20 cellular contexts compared by ENCODE assay signal in the genomic region with DNA sequence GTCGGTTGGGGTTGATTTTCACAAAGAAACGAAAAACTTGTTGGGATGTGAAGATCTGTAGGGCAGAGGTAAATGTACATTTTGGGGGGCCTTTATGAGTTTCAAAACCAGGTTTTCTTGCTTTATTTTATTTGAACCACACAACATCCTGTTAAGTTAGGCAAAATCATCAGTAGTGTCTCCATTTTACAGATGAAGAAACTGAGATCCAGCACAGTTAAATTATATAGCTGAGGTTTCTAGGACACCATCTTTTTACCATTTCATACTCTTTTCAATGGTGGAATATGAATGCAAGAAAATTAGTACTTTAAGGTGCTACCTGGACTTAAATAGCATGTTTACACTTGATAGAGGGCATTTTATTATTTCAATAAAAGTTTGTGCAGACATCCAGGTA.
DNase-seq lines count a peak whose midpoint lies in the region; ATAC-seq and TF ChIP-seq lines count a peak whose summit lies in the region.
"Had no signal": no experiment of that assay in that cellular context is flagged by ENCODE, and none has a peak within 500 bp of the region (broad histone marks: within the 10 kb centered on the region; RNA-seq: fewer than 3 reads in every experiment).

No MANE protein-coding gene starts in this region.

- intact Hi-C loops in posterior cingulate gyrus (cut with DNase I): loop anchor here (5.0 to 10.0 kb wide), 2 partner anchors 188 to 215 kb away; a partner anchor contains a TSS

- H3K27ac ChIP-seq in caudate nucleus (ENCODE audit: low read depth, low read length): peak overlapping the region; percentile 84

- no peaks in the 10 kb centered on the region for H3K36me3 Mint-ChIP-seq in activated T-cell treated with anti-CD3 and anti-CD28 coated beads, Interleukin-2, amount 50 U/mL, for 72 hours (ENCODE audit: insufficient read depth in 2 of 2)
- no peaks in the 10 kb centered on the region for H3K36me3 Mint-ChIP-seq in WTC11
- H3K36me3 Mint-ChIP-seq in stimulated activated effector memory CD8-positive, alpha-beta T cell treated with anti-CD3 and anti-CD28 coated beads, Interleukin-12 subunit alpha, Interleukin-12 subunit beta, amount 100 ng/mL, for 72 hours: no peaks in the 10 kb centered on the region

- no peak for ATAC-seq in activated T-cell treated with anti-CD3 and anti-CD28 coated beads, Interleukin-2, amount 50 U/mL, for 72 hours (replicated peaks in 1 of 2)
- ATAC-seq in WTC11: no peak
- ATAC-seq in stimulated activated effector memory CD8-positive, alpha-beta T cell treated with anti-CD3 and anti-CD28 coated beads, Interleukin-12 subunit alpha, Interleukin-12 subunit beta, amount 100 ng/mL, for 72 hours: no peak
- ATAC-seq: HCT116, Right ventricle myocardium inferior had no signal

- POLR2A ChIA-PET in WTC11 (lab: Charles Lee): no interaction called here

- H3K4me3 Mint-ChIP-seq in activated T-cell treated with anti-CD3 and anti-CD28 coated beads, Interleukin-2, amount 50 U/mL, for 72 hours: peak overlapping the region; percentile 7 to 44
- H3K4me3 Mint-ChIP-seq in WTC11: no peak overlapping the region
- H3K4me3 Mint-ChIP-seq in stimulated activated effector memory CD8-positive, alpha-beta T cell treated with anti-CD3 and anti-CD28 coated beads, Interleukin-12 subunit alpha, Interleukin-12 subunit beta, amount 100 ng/mL, for 72 hours: peak overlapping the region; percentile 33
- H3K4me3 Mint-ChIP-seq: B cell, CD14-positive monocyte had no signal

- no peaks in the 10 kb centered on the region for H3K9me3 Mint-ChIP-seq in activated T-cell treated with anti-CD3 and anti-CD28 coated beads, Interleukin-2, amount 50 U/mL, for 72 hours
- no peaks in the 10 kb centered on the region for H3K9me3 Mint-ChIP-seq in WTC11
- H3K9me3 Mint-ChIP-seq in stimulated activated effector memory CD8-positive, alpha-beta T cell treated with anti-CD3 and anti-CD28 coated beads, Interleukin-12 subunit alpha, Interleukin-12 subunit beta, amount 100 ng/mL, for 72 hours: no peaks in the 10 kb centered on the region
- H3K9me3 Mint-ChIP-seq: CD14-positive monocyte had no signal

- H3K27me3 Mint-ChIP-seq in activated T-cell treated with anti-CD3 and anti-CD28 coated beads, Interleukin-2, amount 50 U/mL, for 72 hours (ENCODE audit: low read depth): peaks cover 17% of the 10 kb centered on the region
- no peaks in the 10 kb centered on the region for H3K27me3 Mint-ChIP-seq in WTC11 (ENCODE audit: low read depth)

- no peak for TF ChIP-seq CTCF in WTC11 (IDR thresholded peaks at IDR 0.05)

- CTCF ChIA-PET in WTC11 (lab: Charles Lee): interaction anchor here (0.7 kb wide), 1 partner anchor 9 kb away, joined by 3 read pairs; no protein-coding TSS in a partner anchor

- peaks cover 45% of the 10 kb centered on the region for H3K4me1 Mint-ChIP-seq in activated T-cell treated with anti-CD3 and anti-CD28 coated beads, Interleukin-2, amount 50 U/mL, for 72 hours (ENCODE audit: low read depth)
- H3K4me1 Mint-ChIP-seq in WTC11: peaks cover 47% of the 10 kb centered on the region
- peaks cover 55% of the 10 kb centered on the region for H3K4me1 Mint-ChIP-seq in stimulated activated effector memory CD8-positive, alpha-beta T cell treated with anti-CD3 and anti-CD28 coated beads, Interleukin-12 subunit alpha, Interleukin-12 subunit beta, amount 100 ng/mL, for 72 hours
- H3K4me1 Mint-ChIP-seq: B cell had no signal

- no peak for DNase-seq in activated T-cell treated with anti-CD3 and anti-CD28 coated beads, Interleukin-2, amount 50 U/mL, for 72 hours
- DNase-seq in activated T-cell treated with anti-CD3 and anti-CD28 coated beads, Interleukin-2, amount 50 U/mL, for 48 hours: no peak
- DNase-seq in WTC11 (ENCODE audit: low spot score): no peak
- no peak for DNase-seq in caudate nucleus (lab: John Stamatoyannopoulos, UW)
- DNase-seq in stimulated activated effector memory CD8-positive, alpha-beta T cell treated with anti-CD3 and anti-CD28 coated beads, Interleukin-12 subunit alpha, Interleukin-12 subunit beta, amount 100 ng/mL, for 72 hours (ENCODE audit: low spot score in 2 of 2): no peak
- DNase-seq in retina: no peak
- no peak for DNase-seq in posterior cingulate gyrus
- no peak for DNase-seq in RPMI8226
- DNase-seq: DMS53, GDM1, IMR-90, NCI-H1417, NCI-H1694 treated with DMSO at 0.1 percent for 48 hours, NCI-H2081 treated with DMSO at 0.1 percent for 48 hours, NCI-H2171 treated with DMSO at 0.1 percent for 48 hours, NCI-H524 treated with DMSO at 0.1 percent for 48 hours had no signal

- H3K27ac Mint-ChIP-seq in activated T-cell treated with anti-CD3 and anti-CD28 coated beads, Interleukin-2, amount 50 U/mL, for 72 hours: peak overlapping the region; percentile 95
- H3K27ac Mint-ChIP-seq in WTC11: peak overlapping the region; percentile 62
- H3K27ac Mint-ChIP-seq in stimulated activated effector memory CD8-positive, alpha-beta T cell treated with anti-CD3 and anti-CD28 coated beads, Interleukin-12 subunit alpha, Interleukin-12 subunit beta, amount 100 ng/mL, for 72 hours: peak overlapping the region; percentile 92
- H3K27ac Mint-ChIP-seq: B cell, CD14-positive monocyte had no signal

TF ChIP-seq in WTC11, 78 proteins besides CTCF, POLR2A, EP300 and RAD21:
- TF ChIP-seq SMAD4 (CRISPR knock-in tag; IDR thresholded peaks at IDR 0.05) (no peak), EMX1 (CRISPR knock-in tag; IDR thresholded peaks at IDR 0.05) (no peak)
